In genomic region chr12:56590237-56590830, GRCh38 we compare ENCODE assay signal across 8 cellular contexts. TPM values are rescaled to one million over a fixed set of nuclear protein-coding genes. Genes with fewer than 3 reads are reported as not detected.
DNase-seq lines count a peak whose midpoint lies in the region; ATAC-seq and TF ChIP-seq lines count a peak whose summit lies in the region.

No MANE protein-coding gene starts in this region.

- H3K27me3 ChIP-seq in kidney epithelial cell (ENCODE audit: control insufficient read depth, insufficient read depth, low read length): no peaks in the 10 kb centered on the region
- no peaks in the 10 kb centered on the region for H3K27me3 ChIP-seq in stomach

- H3K4me3 ChIP-seq in kidney epithelial cell (ENCODE audit: low read depth, low read length) (no peak overlapping the region), stomach (no peak overlapping the region)

- 45 to 62% (median 59%) methylated on average over 2 to 3 of the region's 3 CpGs for WGBS in stomach, 5 donors

- no peak overlapping the region for H3K27ac ChIP-seq in stomach

- TF ChIP-seq CTCF in kidney epithelial cell (IDR thresholded peaks at IDR 0.05; ENCODE audit: insufficient read depth, low read length, poor library complexity, severe bottlenecking): peak; percentile 48
- peak in 1 of 7 experiments; percentile 11 for TF ChIP-seq CTCF in stomach (IDR thresholded peaks at IDR 0.05)

- DNase-seq in NCI-H1694 treated with DMSO at 0.1 percent for 48 hours (lab: John Stamatoyannopoulos, UW) (peak; percentile 8), NCI-H1694 (lab: John Stamatoyannopoulos, UW) (no peak), SW480 (ENCODE audit: low spot score) (peak; percentile 44), kidney epithelial cell (ENCODE audit: low read depth) (no peak), GM03348 (ENCODE audit: low spot score) (no peak), stomach (no peak)

- TF ChIP-seq POLR2A in stomach (IDR thresholded peaks at IDR 0.05): no peak

- no peaks in the 10 kb centered on the region for H3K9me3 ChIP-seq in stomach

- peaks cover 0 to 7% (median 0%) of the 10 kb centered on the region in 4 donors for H3K4me1 ChIP-seq in stomach

- peaks cover 7% of the 10 kb centered on the region for H3K36me3 ChIP-seq in kidney epithelial cell (ENCODE audit: control insufficient read depth, insufficient read depth, low read length)
- peaks cover 21 to 65% (median 53%) of the 10 kb centered on the region in 4 donors for H3K36me3 ChIP-seq in stomach

- ATAC-seq in HG03103 (IDR thresholded peaks at IDR 0.05; ENCODE audit: low read depth, unreplicated experiment) (peak; percentile 70), HG02763 (IDR thresholded peaks at IDR 0.05; ENCODE audit: unreplicated experiment) (no peak)

- intact Hi-C loops in stomach (cut with DNase I; ENCODE audit: low total_unique reads): no loop called here

- TF ChIP-seq EP300 in stomach (IDR thresholded peaks at IDR 0.05): no peak

RNA-seq across cellular contexts. Expression of gene BAZ2A, which starts 39.8 kb away (rescaled TPM):
- 37.9 and 49.9 TPM in 2 replicates for total RNA-seq in kidney epithelial cell
- 100 to 1,000 TPM in 3 of 5 donors, 10 to 100 TPM in 2; 69.4 to 158 (median 112) TPM for total RNA-seq in stomach
- 10 to 100 TPM in 2 of 3 donors, 1 to 10 TPM in 1; 9.5 to 19.4 (median 11.6) TPM for polyA plus RNA-seq in stomach

RNA-seq across cellular contexts. Expression of gene ATP5F1B, which starts 55.5 kb away (rescaled TPM):
- total RNA-seq in kidney epithelial cell (399 and 419 TPM in 2 replicates), stomach (100 to 1,000 TPM; 183 to 604 (median 386) TPM)
- 100 to 1,000 TPM; 505 to 573 (median 536) TPM for polyA plus RNA-seq in stomach

Comparison
In these comparisons a context has a peak if more than half of its experiments do, and no peak if none do; other contexts are left out.
1. DNase-seq: peak in NCI-H1694 treated with DMSO at 0.1 percent for 48 hours (single experiment) and SW480 (single experiment); none in NCI-H1694 (single experiment), kidney epithelial cell (single experiment), GM03348 (single experiment) and stomach (single experiment).